ENCODE assay signal across 9 cellular contexts in genomic region chr2:99881901-99882591, GRCh38.
DNase-seq lines count a peak whose midpoint lies in the region; ATAC-seq, FAIRE-seq and TF ChIP-seq lines count a peak whose summit lies in the region.
"Had no signal": no experiment of that assay in that cellular context is flagged by ENCODE, and none has a peak within 500 bp of the region (broad histone marks: within the 10 kb centered on the region; RNA-seq: fewer than 3 reads in every experiment).

No MANE protein-coding gene starts in this region.

- H3K4me3 Mint-ChIP-seq in endothelial cell (ENCODE audit: unreplicated experiment), result no peak overlapping the region

- H3K27ac Mint-ChIP-seq in endothelial cell (ENCODE audit: unreplicated experiment), result no peak overlapping the region

- no peak overlapping the region for H3K4me3 ChIP-seq in retinal pigment epithelial cell (ENCODE audit: low read length)
- H3K4me3 ChIP-seq: spleen had no signal

- TF ChIP-seq CTCF in retinal pigment epithelial cell (conservative IDR thresholded peaks at IDR 0.05; ENCODE audit: low read depth, low read length), result no peak
- TF ChIP-seq CTCF in D721Med (IDR thresholded peaks at IDR 0.05; ENCODE audit: insufficient read depth, missing control alignments), result no peak
- TF ChIP-seq CTCF in endothelial cell (IDR thresholded peaks at IDR 0.05; ENCODE audit: unreplicated experiment), result no peak

- H3K27me3 Mint-ChIP-seq in endothelial cell (ENCODE audit: unreplicated experiment), result peaks cover 1% of the 10 kb centered on the region

- no peak for ATAC-seq in GM21447 (IDR thresholded peaks at IDR 0.05; ENCODE audit: unreplicated experiment)

- no peaks in the 10 kb centered on the region for H3K36me3 Mint-ChIP-seq in endothelial cell (ENCODE audit: low read depth, unreplicated experiment)

- no peaks in the 10 kb centered on the region for H3K4me1 Mint-ChIP-seq in endothelial cell (ENCODE audit: unreplicated experiment)

- no peaks in the 10 kb centered on the region for H3K9me3 Mint-ChIP-seq in endothelial cell (ENCODE audit: unreplicated experiment)

- no peak for FAIRE-seq in D721Med (lab: Jason Lieb, UNC)

- DNase-seq in H4 (ENCODE audit: low spot score) (peak; percentile 59), NCI-H69 (lab: John Stamatoyannopoulos, UW) (peak; percentile 85), fibroblast of peridontal ligament (ENCODE audit: extremely low read depth) (peak; percentile 85), retinal pigment epithelial cell (ENCODE audit: low read depth) (peak; percentile 85), GDM1 (lab: John Stamatoyannopoulos, UW) (no peak), D721Med (ENCODE audit: insufficient read length, low spot score) (no peak), endothelial cell (ENCODE audit: low spot score) (no peak)
- DNase-seq: spleen had no signal

Comparison
In these comparisons a context has a peak if more than half of its experiments do, and no peak if none do; other contexts are left out.
1. DNase-seq: peak in H4 (single experiment), NCI-H69 (single experiment), fibroblast of peridontal ligament (single experiment) and retinal pigment epithelial cell (single experiment); none in GDM1 (single experiment), D721Med (single experiment) and endothelial cell (single experiment).